ENCODE assay signal across 17 cellular contexts in the genomic region with DNA sequence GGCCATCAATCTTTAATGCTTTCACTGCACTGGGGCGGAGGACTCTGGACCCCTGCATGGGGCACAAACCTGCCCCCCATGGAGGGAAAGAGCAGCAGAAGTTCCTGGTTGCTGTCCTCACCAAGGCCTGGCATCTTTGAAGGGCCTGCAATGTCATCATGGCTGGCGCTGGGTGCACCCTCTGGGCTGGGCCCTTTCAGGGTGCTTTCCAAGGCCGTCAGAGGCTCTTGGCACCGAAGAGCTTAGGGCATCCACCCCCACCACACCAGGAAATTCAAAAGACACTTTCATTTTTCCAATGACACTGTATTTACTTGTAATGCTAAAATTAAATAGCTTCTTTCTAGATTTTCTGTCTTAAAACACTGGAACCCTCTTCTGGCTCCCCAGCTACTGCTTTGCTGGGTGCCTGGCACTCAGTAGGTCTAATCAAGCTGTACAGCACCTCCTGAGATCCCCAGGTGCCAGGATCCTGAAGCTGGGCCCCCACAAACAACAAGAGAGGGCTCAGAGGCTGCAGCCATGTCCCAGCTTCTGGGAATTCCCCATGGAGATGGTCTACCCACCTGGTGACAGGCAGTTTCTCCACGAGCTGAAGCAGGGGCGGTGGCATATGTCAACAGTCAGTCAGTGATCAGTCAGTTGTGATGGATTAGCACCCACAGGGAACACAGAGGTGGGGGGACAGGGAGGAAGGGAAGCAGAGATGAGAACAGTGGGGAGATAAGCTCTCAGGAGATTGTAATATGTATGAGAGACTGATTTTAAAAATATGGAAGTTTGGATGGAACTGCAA. TPM values are rescaled to one million over a fixed set of nuclear protein-coding genes. Genes with fewer than 3 reads are reported as not detected.
A peak's percentile ranks its signal among the peaks of the same experiment; 100 is the strongest.
DNase-seq lines count a peak whose midpoint lies in the region; ATAC-seq and TF ChIP-seq lines count a peak whose summit lies in the region.
"Had no signal": no experiment of that assay in that cellular context is flagged by ENCODE, and none has a peak within 500 bp of the region (broad histone marks: within the 10 kb centered on the region; RNA-seq: fewer than 3 reads in every experiment).

No MANE protein-coding gene starts in this region.

- H3K4me3 Mint-ChIP-seq in chondrocyte (ENCODE audit: unreplicated experiment): no peak overlapping the region

- no peaks in the 10 kb centered on the region for H3K9me3 Mint-ChIP-seq in chondrocyte (ENCODE audit: low read depth)

- ATAC-seq in gastrocnemius medialis (no peak), HG03039 (IDR thresholded peaks at IDR 0.05; ENCODE audit: unreplicated experiment) (no peak)
- ATAC-seq: HCT116, K562 had no signal

- intact Hi-C loops in gastrocnemius medialis (cut with DNase I; ENCODE audit: low total_unique reads): loop anchor here (5.0 to 10.0 kb wide), 4 partner anchors 90 to 1472 kb away; partner anchors contain the start of genes HELZ and PRKAR1A

- in situ Hi-C loops in gastrocnemius medialis (cut with MboI; ENCODE audit: low sequenced_read_pairs in 4 of 4): loop anchor here in 1 of 4 donors (10.0 kb wide), 1 partner anchor 62 kb away; no protein-coding TSS in a partner anchor

- TF ChIP-seq POLR2A in gastrocnemius medialis (IDR thresholded peaks at IDR 0.05): no peak

- no peaks in the 10 kb centered on the region for H3K36me3 ChIP-seq in gastrocnemius medialis

- H3K4me1 ChIP-seq in gastrocnemius medialis: peaks cover 19 to 24% of the 10 kb centered on the region in 2 donors

- peaks cover 22% of the 10 kb centered on the region for H3K27me3 Mint-ChIP-seq in chondrocyte (ENCODE audit: low read depth)

- DNase-seq in NCI-H146 (lab: John Stamatoyannopoulos, UW) (peak; percentile 34), NCI-H146 treated with DMSO at 0.1 percent for 48 hours (lab: John Stamatoyannopoulos, UW; ENCODE audit: unreplicated experiment) (no peak), NCI-H2171 (lab: John Stamatoyannopoulos, UW) (peak; percentile 36), kidney tubule cell (ENCODE audit: low spot score) (peak; percentile 15), gastrocnemius medialis (no peak), chondrocyte (ENCODE audit: low spot score) (no peak)
- DNase-seq in activated effector memory CD4-positive, alpha-beta T cell treated with Interleukin-2 at 50 U/mL for 16 hours: no peak
- DNase-seq: DMS 273 treated with DMSO at 0.1 percent for 48 hours, NCI-H1436 treated with DMSO at 0.1 percent for 48 hours, NCI-H446, SHP77 had no signal

- H3K27me3 ChIP-seq in gastrocnemius medialis: no peaks in the 10 kb centered on the region

- no peaks in the 10 kb centered on the region for H3K9me3 ChIP-seq in gastrocnemius medialis

- no peak overlapping the region for H3K4me3 ChIP-seq in gastrocnemius medialis
- H3K4me3 ChIP-seq: GM23248, K562 had no signal

- peak overlapping the region; percentile 97 to 98 (median 98) for H3K27ac ChIP-seq in gastrocnemius medialis
- H3K27ac ChIP-seq: 22Rv1, GM23248 had no signal

- no peaks in the 10 kb centered on the region for H3K36me3 Mint-ChIP-seq in chondrocyte (ENCODE audit: low read depth)

- H3K4me1 Mint-ChIP-seq in chondrocyte (ENCODE audit: low read depth): no peaks in the 10 kb centered on the region

- TF ChIP-seq CTCF in gastrocnemius medialis (IDR thresholded peaks at IDR 0.05 in 4 of 5, conservative IDR thresholded peaks at IDR 0.05 in 1 of 5): no peak
- TF ChIP-seq CTCF in chondrocyte (IDR thresholded peaks at IDR 0.05): no peak

- H3K27ac Mint-ChIP-seq in chondrocyte (ENCODE audit: unreplicated experiment): no peak overlapping the region

RNA-seq across cellular contexts. Expression of gene CACNG1, which starts 2.1 kb away (rescaled TPM):
- total RNA-seq in gastrocnemius medialis: 100 to 1,000 TPM; 120 to 203 (median 154) TPM
- total RNA-seq in chondrocyte: not detected in 3 replicates
- total RNA-seq: Daoy, GM23248, K562 had no signal

Comparison
In these comparisons a context has a peak if more than half of its experiments do, and no peak if none do; other contexts are left out.
1. DNase-seq: peak in NCI-H146 (single experiment), NCI-H2171 (single experiment) and kidney tubule cell (single experiment); none in NCI-H146 treated with DMSO at 0.1 percent for 48 hours (single experiment), gastrocnemius medialis (0 of 2), chondrocyte (single experiment) and activated effector memory CD4-positive, alpha-beta T cell treated with Interleukin-2 at 50 U/mL for 16 hours (single experiment).
2. RNA of gene CACNG1, which starts 2.1 kb away (total RNA-seq): 120 to 203 TPM in gastrocnemius medialis; not detected in chondrocyte; every median in the first group is over 100 times any median in the second.